ENCODE assay signal across 8 cellular contexts in genomic region chr6:136365781-136366354, GRCh38.
DNase-seq lines count a peak whose midpoint lies in the region; ATAC-seq lines count a peak whose summit lies in the region.

No MANE protein-coding gene starts in this region.

- intact Hi-C loops in activated T-helper 2 cell treated with anti-CD3 and anti-CD28 coated beads, Interferon-gamma antibody, Interleukin-2, Interleukin-4, amounts not matched to agents 10 μg/mL and 5 μg/mL and 100 μg/mL, durations not matched to agents 14 hours and 24 hours and 36 hours (cut with micrococcal nuclease): no loop called here

- peaks cover 19% of the 10 kb centered on the region for H3K27me3 Mint-ChIP-seq in activated T-helper 2 cell treated with anti-CD3 and anti-CD28 coated beads, Interferon-gamma antibody, Interleukin-2, Interleukin-4, amounts not matched to agents 10 μg/mL and 5 μg/mL and 100 μg/mL, durations not matched to agents 14 hours and 24 hours and 36 hours (ENCODE audit: low read depth)

- H3K4me1 Mint-ChIP-seq in activated T-helper 2 cell treated with anti-CD3 and anti-CD28 coated beads, Interferon-gamma antibody, Interleukin-2, Interleukin-4, amounts not matched to agents 10 μg/mL and 5 μg/mL and 100 μg/mL, durations not matched to agents 14 hours and 24 hours and 36 hours (ENCODE audit: low read depth): peaks cover 7% of the 10 kb centered on the region

- H3K4me3 Mint-ChIP-seq in activated T-helper 2 cell treated with anti-CD3 and anti-CD28 coated beads, Interferon-gamma antibody, Interleukin-2, Interleukin-4, amounts not matched to agents 10 μg/mL and 5 μg/mL and 100 μg/mL, durations not matched to agents 14 hours and 24 hours and 36 hours (ENCODE audit: low read depth): no peak overlapping the region

- no peak overlapping the region for H3K27ac Mint-ChIP-seq in activated T-helper 2 cell treated with anti-CD3 and anti-CD28 coated beads, Interferon-gamma antibody, Interleukin-2, Interleukin-4, amounts not matched to agents 10 μg/mL and 5 μg/mL and 100 μg/mL, durations not matched to agents 14 hours and 24 hours and 36 hours

- no peak for ATAC-seq in GM19397 (IDR thresholded peaks at IDR 0.05; ENCODE audit: unreplicated experiment)
- no peak for ATAC-seq in HG03108 (IDR thresholded peaks at IDR 0.05; ENCODE audit: unreplicated experiment)

- H3K36me3 Mint-ChIP-seq in activated T-helper 2 cell treated with anti-CD3 and anti-CD28 coated beads, Interferon-gamma antibody, Interleukin-2, Interleukin-4, amounts not matched to agents 10 μg/mL and 5 μg/mL and 100 μg/mL, durations not matched to agents 14 hours and 24 hours and 36 hours (ENCODE audit: low read depth): no peaks in the 10 kb centered on the region

- DNase-seq in COR-L47 (lab: John Stamatoyannopoulos, UW) (peak; percentile 7), NCI-H2029 treated with DMSO at 0.1 percent for 48 hours (lab: John Stamatoyannopoulos, UW) (peak; percentile 87), occipital lobe (lab: John Stamatoyannopoulos, UW) (peak; percentile 62), HT-29 (ENCODE audit: low spot score) (no peak)
- DNase-seq in central memory CD4-positive, alpha-beta T cell: peak; percentile 2
- no peak for DNase-seq in activated T-helper 2 cell treated with anti-CD3 and anti-CD28 coated beads, Interferon-gamma antibody, Interleukin-2, Interleukin-4, amounts not matched to agents 10 μg/mL and 5 μg/mL and 100 μg/mL, durations not matched to agents 14 hours and 24 hours and 36 hours (ENCODE audit: low spot score)

- H3K9me3 Mint-ChIP-seq in activated T-helper 2 cell treated with anti-CD3 and anti-CD28 coated beads, Interferon-gamma antibody, Interleukin-2, Interleukin-4, amounts not matched to agents 10 μg/mL and 5 μg/mL and 100 μg/mL, durations not matched to agents 14 hours and 24 hours and 36 hours: no peaks in the 10 kb centered on the region

Comparison
In these comparisons a context has a peak if more than half of its experiments do, and no peak if none do; other contexts are left out.
1. DNase-seq: peak in COR-L47 (single experiment), NCI-H2029 treated with DMSO at 0.1 percent for 48 hours (single experiment), central memory CD4-positive, alpha-beta T cell (single experiment) and occipital lobe (single experiment); none in activated T-helper 2 cell treated with anti-CD3 and anti-CD28 coated beads, Interferon-gamma antibody, Interleukin-2, Interleukin-4, amounts not matched to agents 10 μg/mL and 5 μg/mL and 100 μg/mL, durations not matched to agents 14 hours and 24 hours and 36 hours (single experiment) and HT-29 (single experiment).